Comparison of ENCODE assay signal across 13 cellular contexts in genomic region chr15:77867266-77868047, GRCh38.
DNase-seq lines count a peak whose midpoint lies in the region; FAIRE-seq and TF ChIP-seq lines count a peak whose summit lies in the region.
"Had no signal": no experiment of that assay in that cellular context is flagged by ENCODE, and none has a peak within 500 bp of the region (broad histone marks: within the 10 kb centered on the region; RNA-seq: fewer than 3 reads in every experiment).

No MANE protein-coding gene starts in this region.

- H2AK5ac ChIP-seq in H9 (ENCODE audit: insufficient read length, low read length) = no peak overlapping the region

- H4K8ac ChIP-seq in H9 (replicated peaks; ENCODE audit: insufficient read length, low read depth, low read length) = no peak overlapping the region

- H3K23me2 ChIP-seq in H9 (ENCODE audit: insufficient read length, low read depth, low read length, poor library complexity, severe bottlenecking) = no peaks in the 10 kb centered on the region

- FAIRE-seq in kidney (lab: Jason Lieb, UNC) = no peak
- FAIRE-seq: GM18507 had no signal

- no peak overlapping the region for H2BK120ac ChIP-seq in H9 (ENCODE audit: low read depth, low read length, poor library complexity, severe bottlenecking)

- H3K9me3 ChIP-seq in H9 (ENCODE audit: control insufficient read depth, low read depth, low read length) (no peaks in the 10 kb centered on the region), kidney (ENCODE audit: control insufficient read depth in 1 of 2, low read length in 2 of 2) (no peaks in the 10 kb centered on the region), spleen (no peaks in the 10 kb centered on the region)
- H3K9me3 ChIP-seq: A549, Caco-2 had no signal

- TF ChIP-seq POLR2A in spleen (IDR thresholded peaks at IDR 0.05) = no peak

- H3T11ph ChIP-seq in H9 (ENCODE audit: low read length) = no peak overlapping the region

- TF ChIP-seq CTCF in H9 (conservative IDR thresholded peaks at IDR 0.05) = no peak
- no peak for TF ChIP-seq CTCF in kidney (IDR thresholded peaks at IDR 0.05; ENCODE audit: borderline replicate concordance, extremely low read depth, insufficient read depth)
- TF ChIP-seq CTCF in spleen (IDR thresholded peaks at IDR 0.05 in 8 of 11, conservative IDR thresholded peaks at IDR 0.05 in 3 of 11) = no peak

- H2BK5ac ChIP-seq in H9 (ENCODE audit: insufficient read length, low read length) = no peak overlapping the region

- no peak overlapping the region; the same call in 1 of the 2 replicates for H3K14ac ChIP-seq in H9 (ENCODE audit: insufficient read depth, low read length)

- H3K9ac ChIP-seq in H9 (ENCODE audit: extremely low read depth, insufficient read length, low read length) = no peak overlapping the region
- H3K9ac ChIP-seq in kidney (ENCODE audit: low read length in 2 of 2) = no peak overlapping the region

- no peak overlapping the region for H4K91ac ChIP-seq in H9 (ENCODE audit: insufficient read length, low read depth, low read length)

- no peaks in the 10 kb centered on the region for H3K36me3 Mint-ChIP-seq in H9 (ENCODE audit: insufficient read depth in 1 of 3, low read depth in 3 of 3)
- H3K36me3 Mint-ChIP-seq: IgD-negative memory B cell had no signal

- H3K4ac ChIP-seq in H9 (ENCODE audit: low read depth, low read length) = no peak overlapping the region

- no peaks in the 10 kb centered on the region for H4K20me1 ChIP-seq in H9 (ENCODE audit: control insufficient read depth, insufficient read depth, insufficient read length)

- no peaks in the 10 kb centered on the region for H3K79me1 ChIP-seq in H9 (ENCODE audit: insufficient read depth, low read depth, low read length, poor library complexity, severe bottlenecking)

- no peaks in the 10 kb centered on the region for H3K79me2 ChIP-seq in H9 (ENCODE audit: insufficient read depth, low read length)

- WGBS in H9 (ENCODE audit: extremely low coverage, insufficient read length, low lambda C conversion rate) = no CpG with 5 or more reads among the region's 24 CpGs
- 89 to 95% (median 91%) methylated on average over 22 to 24 of the region's 24 CpGs for WGBS in spleen, 5 donors

- no peaks in the 10 kb centered on the region for H3K27me3 ChIP-seq in H9 (ENCODE audit: insufficient read depth, low read length)
- H3K27me3 ChIP-seq in spleen (replicated peaks in 1 of 7) = peaks cover 0 to 24% (median 0%) of the 10 kb centered on the region in 7 donors

- no peak overlapping the region for H4K5ac ChIP-seq in H9 (ENCODE audit: insufficient read length, low read depth, low read length)

- H3K4me3 Mint-ChIP-seq in H9 = no peak overlapping the region
- H3K4me3 Mint-ChIP-seq: IgD-negative memory B cell had no signal

- intact Hi-C loops in kidney (cut with DNase I) = no loop called here
- intact Hi-C loops in spleen (cut with DNase I; ENCODE audit: low total_unique reads) = no loop called here

- peaks cover 16 to 39% of the 10 kb centered on the region in 2 experiments for H3K4me1 Mint-ChIP-seq in H9

- H2AFZ ChIP-seq in H9 (ENCODE audit: low read length) = no peak overlapping the region

- no peak overlapping the region; a peak in 1 of 7 replicates for H3K27ac Mint-ChIP-seq in H9
- H3K27ac Mint-ChIP-seq: IgD-negative memory B cell had no signal

- no peak overlapping the region for H2BK12ac ChIP-seq in H9 (ENCODE audit: insufficient read length, low read depth, low read length)

- H3K4me1 ChIP-seq in H9 (ENCODE audit: insufficient read depth, low read length) (no peaks in the 10 kb centered on the region), kidney (ENCODE audit: control insufficient read depth in 1 of 2, insufficient read depth in 1 of 2, low read depth in 1 of 2, low read length in 2 of 2) (no peaks in the 10 kb centered on the region), spleen (peaks cover 0 to 7% (median 3%) of the 10 kb centered on the region in 6 donors)
- H3K4me1 ChIP-seq: Caco-2 had no signal

- H3K23ac ChIP-seq in H9 (ENCODE audit: insufficient read length, low read depth, low read length) = no peak overlapping the region

- H2BK15ac ChIP-seq in H9 (ENCODE audit: low read depth, low read length) = no peak overlapping the region

- DNase-seq in activated effector memory CD4-positive, alpha-beta T cell treated with anti-CD3 and anti-CD28 coated beads, Interleukin-2, amount 50 U/mL, for 16 hours = peak; percentile 42
- DNase-seq in activated effector memory CD4-positive, alpha-beta T cell treated with Interleukin-2 at 50 U/mL for 16 hours = no peak
- DNase-seq in H9 (peak; percentile 19), kidney (peak; percentile 62), spleen (peak; percentile 44)
- no peak for DNase-seq in effector CD8-positive, alpha-beta T cell (lab: John Stamatoyannopoulos, UW)
- no peak for DNase-seq in activated CD8-positive, alpha-beta memory T cell treated with anti-CD3 and anti-CD28 coated beads, Interleukin-2, amount 50 U/mL, for 48 hours
- DNase-seq: NCI-H2029, NCI-H510A treated with DMSO at 0.1 percent for 48 hours had no signal

- no peak overlapping the region for H3K18ac ChIP-seq in H9 (ENCODE audit: insufficient read length, low read depth, low read length)

- H3K4me3 ChIP-seq in kidney (ENCODE audit: low read length in 2 of 2) (no peak overlapping the region), spleen (no peak overlapping the region)
- H3K4me3 ChIP-seq: A549 had no signal

- H3K56ac ChIP-seq in H9 (ENCODE audit: insufficient read length, low read depth, low read length) = no peak overlapping the region

- H2BK20ac ChIP-seq in H9 (ENCODE audit: low read depth, low read length, poor library complexity, severe bottlenecking) = no peak overlapping the region

- H3K36me3 ChIP-seq in kidney (ENCODE audit: control insufficient read depth in 1 of 2, insufficient read depth in 2 of 2, low read length in 2 of 2) (no peaks in the 10 kb centered on the region), spleen (no peaks in the 10 kb centered on the region)

- H3K9me3 Mint-ChIP-seq in H9 = no peaks in the 10 kb centered on the region

- peaks cover 20% of the 10 kb centered on the region for H3K27me3 Mint-ChIP-seq in H9 (ENCODE audit: low read depth)

- no peak overlapping the region for H3K27ac ChIP-seq in H9 (ENCODE audit: insufficient read length, low read depth, low read length)
- no peak overlapping the region for H3K27ac ChIP-seq in kidney (ENCODE audit: low read depth in 2 of 2, low read length in 2 of 2)
- no peak overlapping the region for H3K27ac ChIP-seq in spleen
- H3K27ac ChIP-seq: A549 had no signal

- H3K4me2 ChIP-seq in H9 (ENCODE audit: insufficient read depth, insufficient read length, low read length) = no peak overlapping the region
- H3K4me2 ChIP-seq: A549 had no signal

Comparison
In these comparisons a context has a peak if more than half of its experiments do, and no peak if none do; other contexts are left out.
1. DNase-seq: peak in activated effector memory CD4-positive, alpha-beta T cell treated with anti-CD3 and anti-CD28 coated beads, Interleukin-2, amount 50 U/mL, for 16 hours (single experiment), H9 (single experiment), kidney (single experiment) and spleen (single experiment); none in activated effector memory CD4-positive, alpha-beta T cell treated with Interleukin-2 at 50 U/mL for 16 hours (single experiment), effector CD8-positive, alpha-beta T cell (single experiment) and activated CD8-positive, alpha-beta memory T cell treated with anti-CD3 and anti-CD28 coated beads, Interleukin-2, amount 50 U/mL, for 48 hours (single experiment).